Comparison of ENCODE assay signal across 19 cellular contexts in genomic region chr10:5592070-5592469, GRCh38.
DNase-seq lines count a peak whose midpoint lies in the region; ATAC-seq, FAIRE-seq and TF ChIP-seq lines count a peak whose summit lies in the region.
"Had no signal": no experiment of that assay in that cellular context is flagged by ENCODE, and none has a peak within 500 bp of the region (broad histone marks: within the 10 kb centered on the region; RNA-seq: fewer than 3 reads in every experiment).

No MANE protein-coding gene starts in this region.

- no peaks in the 10 kb centered on the region for H3K79me2 ChIP-seq in K562 (ENCODE audit: control insufficient read depth, insufficient read depth, low read length)

- H3K4me3 Mint-ChIP-seq in nephron (no peak overlapping the region), type B pancreatic cell (no peak overlapping the region), endothelial cell (ENCODE audit: unreplicated experiment) (no peak overlapping the region)
- H3K4me3 Mint-ChIP-seq: CD4-positive, alpha-beta memory T cell had no signal

- WGBS in K562 (ENCODE audit: insufficient coverage, low coverage, missing lambda C conversion rate), result 33% methylated on average over 8 of the region's 8 CpGs

- no peaks in the 10 kb centered on the region for H3K27me3 ChIP-seq in K562 (ENCODE audit: control insufficient read depth in 2 of 2, insufficient read depth in 2 of 2, low read length in 2 of 2)
- H3K27me3 ChIP-seq: MG63, SJSA1 had no signal

- H3K36me3 Mint-ChIP-seq in nephron (ENCODE audit: low read depth) (no peaks in the 10 kb centered on the region), type B pancreatic cell (no peaks in the 10 kb centered on the region), endothelial cell (ENCODE audit: low read depth, unreplicated experiment) (no peaks in the 10 kb centered on the region)
- H3K36me3 Mint-ChIP-seq: CD4-positive, alpha-beta memory T cell had no signal

- H4K20me1 ChIP-seq in K562 (replicated peaks; ENCODE audit: control insufficient read depth, insufficient read depth, low read length), result no peaks in the 10 kb centered on the region

- no peak for ATAC-seq in K562

- H3K36me3 ChIP-seq in K562 (ENCODE audit: control insufficient read depth, insufficient read depth, low read length), result no peaks in the 10 kb centered on the region
- H3K36me3 ChIP-seq: MG63, SJSA1 had no signal

- BruUV-seq in K562 (replicated peaks; lab: Mats Ljungman, UMichigan), result no TSS peak

- no peak overlapping the region for H3K27ac ChIP-seq in K562 (ENCODE audit: extremely low read depth, low read depth, low read length)
- H3K27ac ChIP-seq: SJSA1 had no signal

- H3K9me3 Mint-ChIP-seq in nephron (peaks cover 2% of the 10 kb centered on the region), type B pancreatic cell (peaks cover 4% of the 10 kb centered on the region), endothelial cell (ENCODE audit: unreplicated experiment) (no peaks in the 10 kb centered on the region)
- H3K9me3 Mint-ChIP-seq: CD4-positive, alpha-beta memory T cell had no signal

- peak; percentile 30 for DNase-seq in activated effector memory CD4-positive, alpha-beta T cell treated with anti-CD3 and anti-CD28 coated beads, Interleukin-2, amount 50 U/mL, for 16 hours
- DNase-seq in activated effector memory CD4-positive, alpha-beta T cell treated with Interleukin-2 at 50 U/mL for 16 hours, result no peak
- DNase-seq in K562 (ENCODE audit: extremely low read depth in 1 of 4, low spot score in 3 of 4), result no peak
- no peak for DNase-seq in type B pancreatic cell (ENCODE audit: extremely low spot score, unreplicated experiment)
- no peak for DNase-seq in NOMO-1 (lab: John Stamatoyannopoulos, UW; ENCODE audit: unreplicated experiment in 2 of 2)
- DNase-seq in endothelial cell (ENCODE audit: low spot score), result no peak
- no peak for DNase-seq in HTR-8/SVneo (ENCODE audit: insufficient read length, low spot score)
- DNase-seq: CD4-positive, alpha-beta memory T cell; GOT3; MG63; NCI-H1105 treated with DMSO at 0.1 percent for 48 hours; NCI-H187; NCI-H2171 treated with DMSO at 0.1 percent for 48 hours; NCI-H446 treated with DMSO at 0.1 percent for 48 hours; NK-92 treated with Interleukin-12 subunit alpha and Interleukin-12 subunit beta, amount 100 ng/mL, for 24 hours; OCI-M1 had no signal

- in situ Hi-C loops in K562 (cut with MboI), result no loop called here

- no peak overlapping the region; a peak in 1 of 4 replicates for H3K9ac ChIP-seq in K562 (ENCODE audit: insufficient read depth in 1 of 2, low read depth in 2 of 2, low read length in 2 of 2)

- H3K27me3 Mint-ChIP-seq in nephron (ENCODE audit: low read depth) (peaks cover 6% of the 10 kb centered on the region), type B pancreatic cell (peaks cover 5% of the 10 kb centered on the region), endothelial cell (ENCODE audit: unreplicated experiment) (peaks cover 22% of the 10 kb centered on the region)

- H3K27ac Mint-ChIP-seq in nephron (peak overlapping the region; percentile 61 to 92 (median 83)), type B pancreatic cell (peak overlapping the region; percentile 12), endothelial cell (ENCODE audit: unreplicated experiment) (no peak overlapping the region)
- H3K27ac Mint-ChIP-seq: CD4-positive, alpha-beta memory T cell had no signal

- CTCF ChIA-PET in K562 (lab: Yijun Ruan, JAX; ENCODE audit: low intra/inter-chr PET ratio), result no interaction called here

- H3K4me1 Mint-ChIP-seq in nephron, result peaks cover 86% of the 10 kb centered on the region
- peaks cover 74% of the 10 kb centered on the region for H3K4me1 Mint-ChIP-seq in type B pancreatic cell (ENCODE audit: unreplicated experiment)
- H3K4me1 Mint-ChIP-seq in endothelial cell (ENCODE audit: unreplicated experiment), result peaks cover 76% of the 10 kb centered on the region

- H2AFZ ChIP-seq in K562 (ENCODE audit: low read depth, low read length), result no peak overlapping the region

- no peak for TF ChIP-seq POLR2A in K562 (conservative IDR thresholded peaks at IDR 0.05)

- no peak overlapping the region for H3K4me3 ChIP-seq in K562
- H3K4me3 ChIP-seq: MG63, SJSA1 had no signal

- FAIRE-seq in K562 (lab: Jason Lieb, UNC), result peak; percentile 51
- FAIRE-seq in HTR-8/SVneo (lab: Jason Lieb, UNC), result no peak
- FAIRE-seq: D721Med had no signal

- H3K9me3 ChIP-seq in K562 (replicated peaks; ENCODE audit: control insufficient read depth, insufficient read depth, low read depth, low read length), result no peaks in the 10 kb centered on the region
- H3K9me3 ChIP-seq: MG63, SJSA1 had no signal

- TF ChIP-seq EP300 in K562 (IDR thresholded peaks at IDR 0.05; ENCODE audit: low read length), result no peak

- no peak overlapping the region for H3K4me2 ChIP-seq in K562 (ENCODE audit: insufficient read depth, low read length)

- intact Hi-C loops in K562 (cut with micrococcal nuclease), result no loop called here

- TF ChIP-seq CTCF in K562 (IDR thresholded peaks at IDR 0.05 in 2 of 3, conservative IDR thresholded peaks at IDR 0.05 in 1 of 3; ENCODE audit: insufficient read depth in 2 of 3, low read depth in 1 of 3, low read length in 3 of 3) (no peak), nephron (IDR thresholded peaks at IDR 0.05; ENCODE audit: unreplicated experiment in 3 of 3) (no peak), type B pancreatic cell (conservative IDR thresholded peaks at IDR 0.05) (no peak), endothelial cell (IDR thresholded peaks at IDR 0.05; ENCODE audit: unreplicated experiment) (no peak)

- POLR2A ChIA-PET in K562 (lab: Yijun Ruan, JAX), result interaction anchor here (0.8 to 1.4 kb wide), 4 partner anchors 9 to 92 kb away, joined by 3 to 5 read pairs (median 4); partner anchors contain the start of gene TASOR2

- no peaks in the 10 kb centered on the region for H3K9me1 ChIP-seq in K562 (ENCODE audit: control insufficient read depth, insufficient read depth, low read length)

- TF ChIP-seq RAD21 in K562 (CRISPR knock-in tag; conservative IDR thresholded peaks at IDR 0.05 in 1 of 2, IDR thresholded peaks at IDR 0.05 in 1 of 2), result no peak

- peaks cover 19 to 28% of the 10 kb centered on the region in 2 experiments for H3K4me1 ChIP-seq in K562 (replicated peaks in 1 of 2; ENCODE audit: control insufficient read depth in 2 of 2, insufficient read depth in 2 of 2, low read length in 2 of 2)

TF ChIP-seq in K562, 482 proteins besides CTCF, POLR2A, EP300 and RAD21 (continues in another document):
- TF ChIP-seq ZNF561 (CRISPR knock-in tag; conservative IDR thresholded peaks at IDR 0.05) (no peak), HBP1 (CRISPR knock-in tag; IDR thresholded peaks at IDR 0.05) (no peak), PCBP2 (IDR thresholded peaks at IDR 0.05; ENCODE audit: low read depth, low read length, poor library complexity, severe bottlenecking) (no peak), ZNF707 (CRISPR knock-in tag; conservative IDR thresholded peaks at IDR 0.05) (no peak), NFIC (IDR thresholded peaks at IDR 0.05) (peak; percentile 65)
- TF ChIP-seq, protein P1, sequence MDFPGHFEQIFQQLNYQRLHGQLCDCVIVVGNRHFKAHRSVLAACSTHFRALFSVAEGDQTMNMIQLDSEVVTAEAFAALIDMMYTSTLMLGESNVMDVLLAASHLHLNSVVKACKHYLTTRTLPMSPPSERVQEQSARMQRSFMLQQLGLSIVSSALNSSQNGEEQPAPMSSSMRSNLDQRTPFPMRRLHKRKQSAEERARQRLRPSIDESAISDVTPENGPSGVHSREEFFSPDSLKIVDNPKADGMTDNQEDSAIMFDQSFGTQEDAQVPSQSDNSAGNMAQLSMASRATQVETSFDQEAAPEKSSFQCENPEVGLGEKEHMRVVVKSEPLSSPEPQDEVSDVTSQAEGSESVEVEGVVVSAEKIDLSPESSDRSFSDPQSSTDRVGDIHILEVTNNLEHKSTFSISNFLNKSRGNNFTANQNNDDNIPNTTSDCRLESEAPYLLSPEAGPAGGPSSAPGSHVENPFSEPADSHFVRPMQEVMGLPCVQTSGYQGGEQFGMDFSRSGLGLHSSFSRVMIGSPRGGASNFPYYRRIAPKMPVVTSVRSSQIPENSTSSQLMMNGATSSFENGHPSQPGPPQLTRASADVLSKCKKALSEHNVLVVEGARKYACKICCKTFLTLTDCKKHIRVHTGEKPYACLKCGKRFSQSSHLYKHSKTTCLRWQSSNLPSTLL (IDR thresholded peaks at IDR 0.05), result no peak
